In genomic region chr14:31261859-31262739, GRCh38 we compare ENCODE assay signal across 8 cellular contexts. TPM values are rescaled to one million over a fixed set of nuclear protein-coding genes. Genes with fewer than 3 reads are reported as not detected.
DNase-seq lines count a peak whose midpoint lies in the region; ATAC-seq and TF ChIP-seq lines count a peak whose summit lies in the region.

No MANE protein-coding gene starts in this region.

- H3K36me3 Mint-ChIP-seq in Caco-2 (ENCODE audit: insufficient read depth, unreplicated experiment), result peaks cover 19% of the 10 kb centered on the region
- H3K36me3 Mint-ChIP-seq in effector memory CD8-positive, alpha-beta T cell (ENCODE audit: insufficient read depth), result peaks cover 3% of the 10 kb centered on the region
- no peaks in the 10 kb centered on the region for H3K36me3 Mint-ChIP-seq in activated naive CD8-positive, alpha-beta T cell treated with anti-CD3 and anti-CD28 coated beads for 36 hours

- no peak for TF ChIP-seq CTCF in Caco-2 (IDR thresholded peaks at IDR 0.05; ENCODE audit: insufficient read depth in 1 of 2, low read depth in 1 of 2, low read length in 1 of 2, severe bottlenecking in 1 of 2, unreplicated experiment in 1 of 2)
- TF ChIP-seq CTCF in body of pancreas (IDR thresholded peaks at IDR 0.05), result no peak

- H3K4me3 Mint-ChIP-seq in Caco-2 (ENCODE audit: unreplicated experiment), result no peak overlapping the region
- no peak overlapping the region for H3K4me3 Mint-ChIP-seq in effector memory CD8-positive, alpha-beta T cell
- no peak overlapping the region for H3K4me3 Mint-ChIP-seq in activated naive CD8-positive, alpha-beta T cell treated with anti-CD3 and anti-CD28 coated beads for 36 hours

- H3K27me3 ChIP-seq in Caco-2 (replicated peaks; ENCODE audit: control insufficient read depth, insufficient read depth, low read length), result no peaks in the 10 kb centered on the region
- H3K27me3 ChIP-seq in body of pancreas, result no peaks in the 10 kb centered on the region
- no peaks in the 10 kb centered on the region for H3K27me3 ChIP-seq in muscle layer of duodenum (ENCODE audit: low read depth, low read length)

- POLR2A ChIA-PET in Caco-2 (lab: Charles Lee), result no interaction called here

- peaks cover 63% of the 10 kb centered on the region for H3K4me1 ChIP-seq in Caco-2
- peaks cover 25% of the 10 kb centered on the region for H3K4me1 ChIP-seq in body of pancreas
- peaks cover 7 to 27% of the 10 kb centered on the region in 2 donors for H3K4me1 ChIP-seq in muscle layer of duodenum (ENCODE audit: control insufficient read depth in 1 of 2, insufficient read depth in 2 of 2, low read length in 2 of 2)

- no peaks in the 10 kb centered on the region for H3K9me3 Mint-ChIP-seq in Caco-2 (ENCODE audit: unreplicated experiment)
- H3K9me3 Mint-ChIP-seq in effector memory CD8-positive, alpha-beta T cell, result no peaks in the 10 kb centered on the region
- H3K9me3 Mint-ChIP-seq in activated naive CD8-positive, alpha-beta T cell treated with anti-CD3 and anti-CD28 coated beads for 36 hours, result no peaks in the 10 kb centered on the region

- WGBS in body of pancreas, 2 donors, result 44% methylated on average over 5 to 6 of the region's 6 CpGs

- no peak overlapping the region for H3K4me3 ChIP-seq in Caco-2 (ENCODE audit: low read depth, low read length)
- H3K4me3 ChIP-seq in body of pancreas, result no peak overlapping the region
- no peak overlapping the region for H3K4me3 ChIP-seq in muscle layer of duodenum (ENCODE audit: low read depth in 1 of 2, low read length in 2 of 2)

- peaks cover 39% of the 10 kb centered on the region for H3K4me1 Mint-ChIP-seq in Caco-2 (ENCODE audit: low read depth, unreplicated experiment)
- H3K4me1 Mint-ChIP-seq in effector memory CD8-positive, alpha-beta T cell (ENCODE audit: low read depth in 2 of 2), result peaks cover 12 to 15% of the 10 kb centered on the region in 2 donors
- no peaks in the 10 kb centered on the region for H3K4me1 Mint-ChIP-seq in activated naive CD8-positive, alpha-beta T cell treated with anti-CD3 and anti-CD28 coated beads for 36 hours

- DNase-seq in Caco-2 (peak; percentile 65 to 68), NAMALWA (ENCODE audit: low spot score) (peak; percentile 88), body of pancreas (peak; percentile 49 to 72 (median 68)), NCI-H345 treated with DMSO at 0.1 percent for 48 hours (lab: John Stamatoyannopoulos, UW; ENCODE audit: unreplicated experiment) (no peak)
- DNase-seq in effector memory CD8-positive, alpha-beta T cell, result no peak
- no peak for DNase-seq in activated naive CD8-positive, alpha-beta T cell treated with anti-CD3 and anti-CD28 coated beads for 36 hours

- peak overlapping the region in 2 of 4 donors; percentile 36 to 42 for H3K27ac ChIP-seq in body of pancreas
- H3K27ac ChIP-seq in muscle layer of duodenum (ENCODE audit: low read length), result peak overlapping the region; percentile 71

- H3K27ac Mint-ChIP-seq in Caco-2 (ENCODE audit: unreplicated experiment), result peak overlapping the region; percentile 54
- H3K27ac Mint-ChIP-seq in effector memory CD8-positive, alpha-beta T cell, result no peak overlapping the region
- no peak overlapping the region for H3K27ac Mint-ChIP-seq in activated naive CD8-positive, alpha-beta T cell treated with anti-CD3 and anti-CD28 coated beads for 36 hours

- BruUV-seq in Caco-2 (replicated peaks; lab: Mats Ljungman, UMichigan), result no TSS peak

- H3K9me3 ChIP-seq in Caco-2 (no peaks in the 10 kb centered on the region), body of pancreas (no peaks in the 10 kb centered on the region), muscle layer of duodenum (ENCODE audit: control insufficient read depth in 1 of 2, low read length in 2 of 2) (no peaks in the 10 kb centered on the region)

- CTCF ChIA-PET in Caco-2 (lab: Charles Lee), result interaction anchor here (0.6 to 1.8 kb wide), 3 partner anchors 33 to 116 kb away, joined by 3 to 4 read pairs (median 4); partner anchors contain the start of gene HECTD1

- H3K27me3 Mint-ChIP-seq in Caco-2 (ENCODE audit: insufficient read depth, unreplicated experiment), result no peaks in the 10 kb centered on the region
- H3K27me3 Mint-ChIP-seq in effector memory CD8-positive, alpha-beta T cell, result no peaks in the 10 kb centered on the region
- peaks cover 3% of the 10 kb centered on the region for H3K27me3 Mint-ChIP-seq in activated naive CD8-positive, alpha-beta T cell treated with anti-CD3 and anti-CD28 coated beads for 36 hours

- TF ChIP-seq POLR2A in body of pancreas (IDR thresholded peaks at IDR 0.05), result no peak

- H3K36me3 ChIP-seq in Caco-2 (ENCODE audit: control insufficient read depth, insufficient read depth, low read length) (peaks cover 1% of the 10 kb centered on the region), body of pancreas (replicated peaks in 1 of 2; ENCODE audit: insufficient read depth in 1 of 2, low read depth in 2 of 2) (no peaks in the 10 kb centered on the region), muscle layer of duodenum (ENCODE audit: control insufficient read depth in 1 of 2, insufficient read depth in 2 of 2, low read length in 2 of 2) (no peaks in the 10 kb centered on the region)

- intact Hi-C loops in Caco-2 (cut with micrococcal nuclease; ENCODE audit: unreplicated experiment) (loop anchor here (1.0 to 2.0 kb wide), 3 partner anchors 18 to 53 kb away; no protein-coding TSS in a partner anchor), body of pancreas (cut with DNase I) (no loop called here)

- ATAC-seq in body of pancreas (peak; percentile 56), HG03196 (IDR thresholded peaks at IDR 0.05; ENCODE audit: unreplicated experiment) (no peak)
- no peak for ATAC-seq in effector memory CD8-positive, alpha-beta T cell (replicated peaks)

RNA-seq across cellular contexts. Expression of gene HECTD1, which starts 54.5 kb away (rescaled TPM):
- 146 and 147 TPM in 2 replicates for total RNA-seq in Caco-2 (2022)
- 100 to 1,000 TPM; 110 to 221 TPM for total RNA-seq in body of pancreas
- total RNA-seq in activated naive CD8-positive, alpha-beta T cell treated with anti-CD3 and anti-CD28 coated beads for 36 hours, result 10 to 100 TPM; 78.6 to 89.2 TPM

Comparison
In these comparisons a context has a peak if more than half of its experiments do, and no peak if none do; other contexts are left out.
1. DNase-seq: peak in Caco-2 (2 of 2), NAMALWA (single experiment) and body of pancreas (4 of 4); none in NCI-H345 treated with DMSO at 0.1 percent for 48 hours (single experiment), effector memory CD8-positive, alpha-beta T cell (0 of 3) and activated naive CD8-positive, alpha-beta T cell treated with anti-CD3 and anti-CD28 coated beads for 36 hours (single experiment).